13 cellular contexts compared by ENCODE assay signal in genomic region chr12:77070382-77071294, GRCh38.
DNase-seq lines count a peak whose midpoint lies in the region; ATAC-seq and TF ChIP-seq lines count a peak whose summit lies in the region.
"Had no signal": no experiment of that assay in that cellular context is flagged by ENCODE, and none has a peak within 500 bp of the region (broad histone marks: within the 10 kb centered on the region; RNA-seq: fewer than 3 reads in every experiment).

No MANE protein-coding gene starts in this region.

- H3K4me2 ChIP-seq in OCI-LY3 (ENCODE audit: low read length) = 0 out of 2 replicates have a peak overlapping the region, but pooled peaks have one; percentile 1

- H3K9ac ChIP-seq in OCI-LY3 (ENCODE audit: low read length) = no peak overlapping the region

- H3K4me3 ChIP-seq in OCI-LY3 (ENCODE audit: low read length) = no peak overlapping the region

- H3K36me3 Mint-ChIP-seq in stimulated activated effector memory CD8-positive, alpha-beta T cell treated with anti-CD3 and anti-CD28 coated beads, Interleukin-12 subunit alpha, Interleukin-12 subunit beta, amount 100 ng/mL, for 72 hours = no peaks in the 10 kb centered on the region
- H3K36me3 Mint-ChIP-seq: activated naive CD8-positive, alpha-beta T cell had no signal

- no peak for DNase-seq in NOMO-1 treated with DMSO at 0.1 percent for 48 hours (lab: John Stamatoyannopoulos, UW; ENCODE audit: unreplicated experiment)
- DNase-seq in stimulated activated effector memory CD8-positive, alpha-beta T cell treated with anti-CD3 and anti-CD28 coated beads, Interleukin-12 subunit alpha, Interleukin-12 subunit beta, amount 100 ng/mL, for 72 hours (ENCODE audit: low spot score in 2 of 2) = no peak
- DNase-seq in DMS153 treated with DMSO at 0.1 percent for 48 hours (lab: John Stamatoyannopoulos, UW; ENCODE audit: unreplicated experiment) = no peak
- no peak for DNase-seq in stimulated activated CD4-positive, alpha-beta T cell treated with anti-CD3 and anti-CD28 coated beads, Interleukin-2, amount 100 ng/mL, for 24 hours
- DNase-seq: activated CD4-positive, alpha-beta T cell treated with anti-CD3 and anti-CD28 coated beads for 48 hours; mesendoderm; SIG-M5 had no signal

- no peaks in the 10 kb centered on the region for H3K79me2 ChIP-seq in OCI-LY3 (ENCODE audit: low read length)

- H3K4me1 ChIP-seq in OCI-LY3 (ENCODE audit: low read length) = peaks cover 4% of the 10 kb centered on the region

- TF ChIP-seq CTCF in OCI-LY3 (IDR thresholded peaks at IDR 0.05; ENCODE audit: low read depth, low read length) = no peak

- H3K27ac Mint-ChIP-seq in stimulated activated effector memory CD8-positive, alpha-beta T cell treated with anti-CD3 and anti-CD28 coated beads, Interleukin-12 subunit alpha, Interleukin-12 subunit beta, amount 100 ng/mL, for 72 hours = no peak overlapping the region
- H3K27ac Mint-ChIP-seq: activated naive CD8-positive, alpha-beta T cell had no signal

- H2AFZ ChIP-seq in OCI-LY3 (ENCODE audit: low read depth, low read length) = no peak overlapping the region

- ATAC-seq in GM18517 (IDR thresholded peaks at IDR 0.05; ENCODE audit: unreplicated experiment) = peak; percentile 83
- ATAC-seq in GM21390 (IDR thresholded peaks at IDR 0.05; ENCODE audit: unreplicated experiment) = peak; percentile 63
- ATAC-seq in HG03045 (IDR thresholded peaks at IDR 0.05; ENCODE audit: unreplicated experiment) = peak; percentile 74
- ATAC-seq in stimulated activated effector memory CD8-positive, alpha-beta T cell treated with anti-CD3 and anti-CD28 coated beads, Interleukin-12 subunit alpha, Interleukin-12 subunit beta, amount 100 ng/mL, for 72 hours = no peak

- no peaks in the 10 kb centered on the region for H4K20me1 ChIP-seq in OCI-LY3 (ENCODE audit: insufficient read depth, low read length)

- H3K27me3 ChIP-seq in OCI-LY3 (ENCODE audit: low read depth, low read length) = 0 out of 2 replicates have a peak, but pooled peaks cover 3% of the 10 kb centered on the region

- no peaks in the 10 kb centered on the region for H3K36me3 ChIP-seq in OCI-LY3 (replicated peaks; ENCODE audit: low read depth, low read length)

- H3K9me3 Mint-ChIP-seq in stimulated activated effector memory CD8-positive, alpha-beta T cell treated with anti-CD3 and anti-CD28 coated beads, Interleukin-12 subunit alpha, Interleukin-12 subunit beta, amount 100 ng/mL, for 72 hours = no peaks in the 10 kb centered on the region

- no peak overlapping the region for H3K4me3 Mint-ChIP-seq in stimulated activated effector memory CD8-positive, alpha-beta T cell treated with anti-CD3 and anti-CD28 coated beads, Interleukin-12 subunit alpha, Interleukin-12 subunit beta, amount 100 ng/mL, for 72 hours
- H3K4me3 Mint-ChIP-seq: activated naive CD8-positive, alpha-beta T cell had no signal

- H3K4me1 Mint-ChIP-seq in stimulated activated effector memory CD8-positive, alpha-beta T cell treated with anti-CD3 and anti-CD28 coated beads, Interleukin-12 subunit alpha, Interleukin-12 subunit beta, amount 100 ng/mL, for 72 hours = no peaks in the 10 kb centered on the region

- no peak overlapping the region for H3K27ac ChIP-seq in OCI-LY3 (ENCODE audit: low read length)
- H3K27ac ChIP-seq: C4-2B had no signal

- H3K9me3 ChIP-seq in OCI-LY3 (ENCODE audit: insufficient read depth, low read length) = no peaks in the 10 kb centered on the region
